ENCODE assay signal across 1 cellular context in genomic region chr11:125423247-125423849, GRCh38.
TF ChIP-seq lines count a peak whose summit lies in the region.

No MANE protein-coding gene starts in this region.

TF ChIP-seq in HCT116, 20 proteins besides CTCF, POLR2A, EP300 and RAD21 (continued from another document):
- TF ChIP-seq POLR2AphosphoS5 (IDR thresholded peaks at IDR 0.05; ENCODE audit: low read depth, low read length), result no peak
- no peak for TF ChIP-seq TCF7L2 (IDR thresholded peaks at IDR 0.05; ENCODE audit: borderline replicate concordance, extremely low read depth, insufficient read depth, insufficient read length)
- TF ChIP-seq ZNF274 (IDR thresholded peaks at IDR 0.05; ENCODE audit: low read depth, low read length), result no peak
- no peak for TF ChIP-seq CBX3 (IDR thresholded peaks at IDR 0.05; ENCODE audit: low read depth)
- no peak for TF ChIP-seq EZH2phosphoT487 (IDR thresholded peaks at IDR 0.05; ENCODE audit: borderline replicate concordance)
- no peak for TF ChIP-seq SIN3A (IDR thresholded peaks at IDR 0.05; ENCODE audit: low read depth)
- TF ChIP-seq FOSL1 (IDR thresholded peaks at IDR 0.05; ENCODE audit: low read depth), result no peak
- no peak for TF ChIP-seq CEBPB (IDR thresholded peaks at IDR 0.05; ENCODE audit: low read depth)
- no peak for TF ChIP-seq SRF (IDR thresholded peaks at IDR 0.05; ENCODE audit: low read depth)
- no peak for TF ChIP-seq JUND (IDR thresholded peaks at IDR 0.05)
- TF ChIP-seq ZBTB33 (IDR thresholded peaks at IDR 0.05; ENCODE audit: extremely low read depth, insufficient replicate concordance, low read length), result no peak
- TF ChIP-seq ZFX (IDR thresholded peaks at IDR 0.05), result no peak
